1 cellular context compared by ENCODE assay signal in genomic region chr16:56349086-56349415, GRCh38.
TF ChIP-seq lines count a peak whose summit lies in the region.

No MANE protein-coding gene starts in this region.

TF ChIP-seq in HepG2, 621 proteins besides CTCF, POLR2A, EP300 and RAD21 (continued from another document):
- TF ChIP-seq ZNF407 (CRISPR knock-in tag; IDR thresholded peaks at IDR 0.05; ENCODE audit: not compliant biosample characterization) (no peak), CHD4 (IDR thresholded peaks at IDR 0.05; ENCODE audit: borderline replicate concordance, low read length) (no peak), CENPT (CRISPR knock-in tag; IDR thresholded peaks at IDR 0.05; ENCODE audit: low read depth) (no peak), ZBTB1 (CRISPR knock-in tag; IDR thresholded peaks at IDR 0.05; ENCODE audit: borderline replicate concordance) (no peak), SMAD9 (CRISPR knock-in tag; IDR thresholded peaks at IDR 0.05) (no peak), KLF15 (CRISPR knock-in tag; IDR thresholded peaks at IDR 0.05; ENCODE audit: borderline replicate concordance) (no peak)
